Comparison of ENCODE assay signal across 24 cellular contexts in the genomic region with DNA sequence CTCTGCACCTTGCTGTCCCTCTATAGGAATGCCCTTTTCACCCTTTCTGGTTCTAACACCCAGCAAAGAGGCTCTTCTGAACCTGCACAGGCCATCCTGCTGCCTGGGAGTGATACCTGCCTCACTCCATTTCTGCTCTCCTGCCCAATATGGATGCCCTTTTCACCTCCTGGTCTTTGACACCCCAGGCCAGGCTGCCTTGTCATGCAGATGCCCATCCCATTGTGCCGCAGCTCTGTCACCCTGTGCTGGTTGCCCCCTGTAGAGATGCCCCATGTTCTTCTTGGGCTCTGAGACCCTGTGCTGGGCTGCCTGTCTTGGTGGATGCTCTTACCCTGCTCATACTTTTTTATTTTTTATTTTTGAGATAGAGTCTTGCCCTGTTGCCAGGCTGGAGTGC.
"Had no signal": no experiment of that assay in that cellular context is flagged by ENCODE, and none has a peak within 500 bp of the region (broad histone marks: within the 10 kb centered on the region; RNA-seq: fewer than 3 reads in every experiment).

No MANE protein-coding gene starts in this region.

- H3K4me1 ChIP-seq: prostate gland had no signal

- H3K4me2 ChIP-seq: hepatocyte, neural progenitor cell had no signal

- H3K27ac Mint-ChIP-seq: effector memory CD8-positive, alpha-beta T cell; memory B cell; naive thymus-derived CD4-positive, alpha-beta T cell had no signal

- H3K27me3 Mint-ChIP-seq: effector memory CD8-positive, alpha-beta T cell; memory B cell; naive thymus-derived CD4-positive, alpha-beta T cell had no signal

- H3K36me3 ChIP-seq: heart left ventricle, neural progenitor cell, prostate gland, right atrium auricular region, stomach, thyroid gland, vagina had no signal

- H3K9me3 Mint-ChIP-seq: effector memory CD8-positive, alpha-beta T cell; memory B cell; nephron; neural progenitor cell had no signal

- DNase-seq: cortex of kidney; effector memory CD8-positive, alpha-beta T cell; heart left ventricle; midbrain; naive thymus-derived CD4-positive, alpha-beta T cell; nucleus accumbens; stimulated activated CD4-positive, alpha-beta T cell treated with anti-CD3 and anti-CD28 coated beads, Interleukin-12 subunit alpha, Interleukin-12 subunit beta, amount 100 ng/mL, for 4 hours; stimulated activated CD4-positive, alpha-beta T cell treated with anti-CD3 and anti-CD28 coated beads, Interleukin-1b, Interleukin-23, amount 100 ng/mL, for 48 hours; stimulated activated CD4-positive, alpha-beta T cell treated with anti-CD3 and anti-CD28 coated beads, Interleukin-4, amount 100 ng/mL, for 1 hour; stimulated activated CD8-positive, alpha-beta memory T cell treated with anti-CD3 and anti-CD28 coated beads, Interleukin-4, amount 100 ng/mL, for 48 hours; stimulated activated naive CD4-positive, alpha-beta T cell treated with Interleukin-2 at 50 U/mL for 16 hours; stomach; thyroid gland; trophoblast cell had no signal

- H3K27ac ChIP-seq: heart left ventricle, hepatocyte, neural progenitor cell, prostate gland, right atrium auricular region, stomach, thyroid gland, vagina had no signal

- H3K4me3 Mint-ChIP-seq: effector memory CD8-positive, alpha-beta T cell; memory B cell; nephron; neural progenitor cell had no signal

- H3K9ac ChIP-seq: neural progenitor cell had no signal

- H3K4me3 ChIP-seq: heart left ventricle, hepatocyte, lung, neural progenitor cell, prostate gland, right atrium auricular region, smooth muscle cell, stomach, thyroid gland, vagina had no signal

- H3K27me3 ChIP-seq: heart left ventricle, hepatocyte, neural progenitor cell, right atrium auricular region, stomach, thyroid gland, vagina had no signal

- H3K9me3 ChIP-seq: heart left ventricle, prostate gland, right atrium auricular region, stomach, thyroid gland, vagina had no signal

- ATAC-seq: effector memory CD8-positive, alpha-beta T cell; heart left ventricle; naive thymus-derived CD4-positive, alpha-beta T cell; sciatic nerve had no signal

- H2AFZ ChIP-seq: hepatocyte, neural progenitor cell had no signal
